ENCODE assay signal across 23 cellular contexts in genomic region chrX:65741823-65742222, GRCh38.
DNase-seq lines count a peak whose midpoint lies in the region; ATAC-seq and TF ChIP-seq lines count a peak whose summit lies in the region.
"Had no signal": no experiment of that assay in that cellular context is flagged by ENCODE, and none has a peak within 500 bp of the region (broad histone marks: within the 10 kb centered on the region; RNA-seq: fewer than 3 reads in every experiment).

No MANE protein-coding gene starts in this region.

- H3K4me1 ChIP-seq in left ventricle myocardium inferior (peaks cover 9% of the 10 kb centered on the region), uterus (no peaks in the 10 kb centered on the region)
- H3K4me1 ChIP-seq: gastroesophageal sphincter had no signal

- H3K27me3 ChIP-seq in left ventricle myocardium inferior (ENCODE audit: low read depth) = no peaks in the 10 kb centered on the region
- no peaks in the 10 kb centered on the region for H3K27me3 ChIP-seq in uterus
- H3K27me3 ChIP-seq: gastroesophageal sphincter, hepatocyte had no signal

- TF ChIP-seq POLR2A in uterus (IDR thresholded peaks at IDR 0.05) = no peak

- peak; percentile 48 to 70 for ATAC-seq in activated CD4-positive, CD25-positive, alpha-beta regulatory T cell treated with anti-CD3 and anti-CD28 coated beads, Interleukin-2, amount 50 U/mL, for 24 hours
- ATAC-seq in Right ventricle myocardium superior (ENCODE audit: poor library complexity) = no peak
- ATAC-seq: gastroesophageal sphincter, left colon, sciatic nerve, SK-N-SH treated with all-trans-retinoic acid at 6 μM for 48 hours had no signal

- TF ChIP-seq CTCF in left ventricle myocardium inferior (IDR thresholded peaks at IDR 0.05; ENCODE audit: borderline replicate concordance) (no peak), uterus (IDR thresholded peaks at IDR 0.05) (no peak)

- peak overlapping the region in 4 of 6 donors; percentile 11 to 80 (median 48) for H3K27ac Mint-ChIP-seq in immature natural killer cell

- intact Hi-C loops in left ventricle myocardium inferior (cut with micrococcal nuclease) (no loop called here), Right ventricle myocardium superior (cut with DNase I) (no loop called here), uterus (cut with DNase I; ENCODE audit: low total_unique reads) (no loop called here)

- H3K9me3 ChIP-seq in left ventricle myocardium inferior (replicated peaks) = no peaks in the 10 kb centered on the region
- no peaks in the 10 kb centered on the region for H3K9me3 ChIP-seq in uterus
- H3K9me3 ChIP-seq: gastroesophageal sphincter had no signal

- H3K4me3 ChIP-seq in left ventricle myocardium inferior (no peak overlapping the region), uterus (no peak overlapping the region)
- H3K4me3 ChIP-seq: gastroesophageal sphincter, hepatocyte had no signal

- H3K27ac ChIP-seq in left ventricle myocardium inferior (replicated peaks) = peak overlapping the region; percentile 30
- no peak overlapping the region for H3K27ac ChIP-seq in uterus
- H3K27ac ChIP-seq: gastroesophageal sphincter, hepatocyte had no signal

- H3K4me1 Mint-ChIP-seq in immature natural killer cell = peaks cover 36 to 64% of the 10 kb centered on the region in 2 donors

- H3K36me3 ChIP-seq in left ventricle myocardium inferior (peaks cover 55% of the 10 kb centered on the region), uterus (no peaks in the 10 kb centered on the region)

- no peak overlapping the region for H3K4me3 Mint-ChIP-seq in immature natural killer cell
- H3K4me3 Mint-ChIP-seq: memory B cell had no signal

- peaks cover 0 to 4% (median 0%) of the 10 kb centered on the region in 3 donors for H3K27me3 Mint-ChIP-seq in immature natural killer cell (ENCODE audit: low read depth in 3 of 3)
- H3K27me3 Mint-ChIP-seq: memory B cell, progenitor cell of endocrine pancreas had no signal

- H3K9me3 Mint-ChIP-seq in immature natural killer cell = no peaks in the 10 kb centered on the region

- DNase-seq in activated CD4-positive, CD25-positive, alpha-beta regulatory T cell (lab: John Stamatoyannopoulos, UW) = no peak
- no peak for DNase-seq in left ventricle myocardium inferior
- DNase-seq in Right ventricle myocardium superior = no peak
- DNase-seq in immature natural killer cell = no peak
- DNase-seq in NCI-H345 treated with DMSO at 0.1 percent for 48 hours (lab: John Stamatoyannopoulos, UW; ENCODE audit: unreplicated experiment) = no peak
- no peak for DNase-seq in central memory CD4-positive, alpha-beta T cell
- no peak for DNase-seq in uterus
- DNase-seq: 8988T; activated CD4-positive, alpha-beta T cell treated with anti-CD3 and anti-CD28 coated beads, Interleukin-2, amount 50 U/mL, for 1 hour; left colon; NCI-H1092 treated with DMSO at 0.1 percent for 48 hours; NCI-H187 treated with DMSO at 0.1 percent for 48 hours; NCI-H524 treated with DMSO at 0.1 percent for 48 hours; stimulated activated CD4-positive, alpha-beta T cell treated with anti-CD3 and anti-CD28 coated beads, Interleukin-12 subunit alpha, Interleukin-12 subunit beta, amount 100 ng/mL, for 4 hours; stimulated activated CD4-positive, alpha-beta T cell treated with anti-CD3 and anti-CD28 coated beads, Interleukin-4, amount 100 ng/mL, for 24 hours; stimulated activated naive CD4-positive, alpha-beta T cell had no signal

- H3K36me3 Mint-ChIP-seq in immature natural killer cell = peaks cover 0 to 64% (median 34%) of the 10 kb centered on the region in 3 donors
